In genomic region chr19:3017923-3018322, GRCh38 we compare ENCODE assay signal across 32 cellular contexts. TPM values are rescaled to one million over a fixed set of nuclear protein-coding genes. Genes with fewer than 3 reads are reported as not detected.
"Had no signal": no experiment of that assay in that cellular context is flagged by ENCODE, and none has a peak within 500 bp of the region (broad histone marks: within the 10 kb centered on the region; RNA-seq: fewer than 3 reads in every experiment).

No MANE protein-coding gene starts in this region.

- H3K9ac ChIP-seq: parathyroid adenoma had no signal

- H3K9me3 Mint-ChIP-seq: naive B cell; naive thymus-derived CD8-positive, alpha-beta T cell; natural killer cell treated with Interleukin-12 subunit alpha and Interleukin-12 subunit beta and Interleukin-15 and Interleukin-18, amount 100 ng/mL, for 72 hours; nephron progenitor cell; neural crest cell; stimulated activated memory B cell treated with anti-CD40 and anti-IgM and Interleukin-4, amounts not matched to agents 10 μg/mL and 1 μg/mL and 100 μg/mL, for 72 hours; stimulated activated naive CD8-positive, alpha-beta T cell treated with anti-CD3 and anti-CD28 coated beads, Interleukin-15, Interleukin-2, amounts not matched to agents 100 ng/mL and 50 ng/mL, for 24 hours; type B pancreatic cell had no signal

- H3K4me3 Mint-ChIP-seq: naive B cell; naive thymus-derived CD8-positive, alpha-beta T cell; natural killer cell treated with Interleukin-12 subunit alpha and Interleukin-12 subunit beta and Interleukin-15 and Interleukin-18, amount 100 ng/mL, for 72 hours; nephron progenitor cell; neural crest cell; stimulated activated memory B cell treated with anti-CD40 and anti-IgM and Interleukin-4, amounts not matched to agents 10 μg/mL and 1 μg/mL and 100 μg/mL, for 72 hours; stimulated activated naive CD8-positive, alpha-beta T cell treated with anti-CD3 and anti-CD28 coated beads, Interleukin-15, Interleukin-2, amounts not matched to agents 100 ng/mL and 50 ng/mL, for 24 hours; type B pancreatic cell had no signal

- H3K9me3 ChIP-seq: ovary, psoas muscle, spleen, stomach, suprapubic skin, testis, tibial artery, transverse colon, upper lobe of right lung, uterus had no signal

- H3K4me1 ChIP-seq: parathyroid adenoma, psoas muscle, spleen, suprapubic skin, testis, tibial artery, transverse colon, upper lobe of right lung, uterus had no signal

- H3K4me2 ChIP-seq: smooth muscle cell had no signal

- H3K36me3 Mint-ChIP-seq: naive B cell; natural killer cell treated with Interleukin-12 subunit alpha and Interleukin-12 subunit beta and Interleukin-15 and Interleukin-18, amount 100 ng/mL, for 72 hours; stimulated activated memory B cell treated with anti-CD40 and anti-IgM and Interleukin-4, amounts not matched to agents 10 μg/mL and 1 μg/mL and 100 μg/mL, for 72 hours had no signal

- H3K27ac Mint-ChIP-seq: naive thymus-derived CD8-positive, alpha-beta T cell; natural killer cell treated with Interleukin-12 subunit alpha and Interleukin-12 subunit beta and Interleukin-15 and Interleukin-18, amount 100 ng/mL, for 72 hours; nephron progenitor cell; progenitor cell of endocrine pancreas; stimulated activated memory B cell treated with anti-CD40 and anti-IgM and Interleukin-4, amounts not matched to agents 10 μg/mL and 1 μg/mL and 100 μg/mL, for 72 hours; stimulated activated naive CD8-positive, alpha-beta T cell treated with anti-CD3 and anti-CD28 coated beads, Interleukin-15, Interleukin-2, amounts not matched to agents 100 ng/mL and 50 ng/mL, for 24 hours; type B pancreatic cell had no signal

- H3K4me3 ChIP-seq: ovary, psoas muscle, skin epidermis, smooth muscle cell, spleen, stomach, suprapubic skin, testis, tibial artery, transverse colon, upper lobe of right lung, uterus had no signal

- H3K27me3 ChIP-seq: ovary, spleen, stomach, suprapubic skin, testis, transverse colon, upper lobe of right lung, uterus had no signal

- H3K36me3 ChIP-seq: ovary, transverse colon, uterus had no signal

- DNase-seq: naive B cell; naive thymus-derived CD8-positive, alpha-beta T cell; nephron progenitor cell; occipital lobe; ovary; posterior cingulate gyrus; psoas muscle; right cardiac atrium; spleen; stimulated activated CD4-positive, alpha-beta T cell treated with anti-CD3 and anti-CD28 coated beads, Interleukin-12 subunit alpha, Interleukin-12 subunit beta, amount 100 ng/mL, for 4 hours; stimulated activated CD4-positive, alpha-beta T cell treated with anti-CD3 and anti-CD28 coated beads, Interleukin-1b, Interleukin-23, amount 100 ng/mL, for 48 hours; stimulated activated CD4-positive, alpha-beta T cell treated with anti-CD3 and anti-CD28 coated beads, Interleukin-4, amount 100 ng/mL, for 1 hour; stimulated activated CD4-positive, alpha-beta T cell treated with anti-CD3 and anti-CD28 coated beads, Interleukin-4, amount 100 ng/mL, for 4 hours; stimulated activated CD8-positive, alpha-beta memory T cell treated with anti-CD3 and anti-CD28 coated beads, Interleukin-4, amount 100 ng/mL, for 48 hours; stimulated activated naive CD4-positive, alpha-beta T cell treated with Interleukin-2 at 50 U/mL for 16 hours; stomach; testis; tibial artery; transverse colon; upper lobe of right lung; uterus had no signal

- H3K4me1 Mint-ChIP-seq: naive B cell; nephron progenitor cell; stimulated activated memory B cell treated with anti-CD40 and anti-IgM and Interleukin-4, amounts not matched to agents 10 μg/mL and 1 μg/mL and 100 μg/mL, for 72 hours had no signal

- H3K27ac ChIP-seq: ovary, parathyroid adenoma, psoas muscle, skin epidermis, spleen, stomach, suprapubic skin, testis, tibial artery, transverse colon, upper lobe of right lung, uterus had no signal

- ATAC-seq: naive thymus-derived CD8-positive, alpha-beta T cell; natural killer cell treated with Interleukin-12 subunit alpha and Interleukin-12 subunit beta and Interleukin-15 and Interleukin-18, amount 100 ng/mL, for 72 hours; psoas muscle; right cardiac atrium; sciatic nerve; stimulated activated memory B cell treated with anti-CD40 and anti-IgM and Interleukin-4, amounts not matched to agents 10 μg/mL and 1 μg/mL and 100 μg/mL, for 72 hours; upper lobe of right lung had no signal

- H3K27me3 Mint-ChIP-seq: natural killer cell treated with Interleukin-12 subunit alpha and Interleukin-12 subunit beta and Interleukin-15 and Interleukin-18, amount 100 ng/mL, for 72 hours; progenitor cell of endocrine pancreas; stimulated activated naive CD8-positive, alpha-beta T cell treated with anti-CD3 and anti-CD28 coated beads, Interleukin-15, Interleukin-2, amounts not matched to agents 100 ng/mL and 50 ng/mL, for 24 hours had no signal

- H2AFZ ChIP-seq: parathyroid adenoma had no signal

RNA-seq across cellular contexts. Expression of gene TLE6, which starts 40.6 kb away (rescaled TPM):
- total RNA-seq: transverse colon had no signal
